ENCODE assay signal across 25 cellular contexts in the genomic region with DNA sequence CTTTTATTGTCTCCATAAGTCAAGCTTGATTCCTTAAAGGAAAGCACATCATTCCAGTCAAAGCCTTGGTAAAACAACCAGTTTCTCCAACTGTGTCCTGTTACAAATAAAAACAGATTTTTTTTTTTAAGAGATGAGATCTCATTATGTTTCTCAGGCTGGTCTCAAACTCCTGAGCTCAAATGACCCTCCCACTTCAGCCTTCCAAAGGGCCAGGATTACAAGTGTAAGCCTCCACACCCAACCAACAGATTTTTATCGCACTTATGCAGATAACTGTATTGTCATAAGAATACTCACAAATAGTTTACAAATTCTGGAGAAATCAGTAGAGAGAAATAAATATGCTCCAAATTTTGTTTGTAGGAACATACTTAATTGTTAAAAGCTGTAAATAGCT.
"Had no signal": no experiment of that assay in that cellular context is flagged by ENCODE, and none has a peak within 500 bp of the region (broad histone marks: within the 10 kb centered on the region; RNA-seq: fewer than 3 reads in every experiment).

No MANE protein-coding gene starts in this region.

- H3K4me3 ChIP-seq: ovary, psoas muscle, right lobe of liver, sigmoid colon, suprapubic skin, testis, tibial artery, transverse colon, upper lobe of right lung, uterus had no signal

- H3K79me2 ChIP-seq: parathyroid adenoma had no signal

- FAIRE-seq: small intestine had no signal

- DNase-seq: naive thymus-derived CD8-positive, alpha-beta T cell; nephron progenitor cell; occipital lobe; ovary; posterior cingulate gyrus; psoas muscle; right cardiac atrium; right lobe of liver; sigmoid colon; small intestine; stimulated activated CD4-positive, alpha-beta T cell treated with anti-CD3 and anti-CD28 coated beads, Interleukin-15, amount 100 ng/mL, for 24 hours; stimulated activated CD4-positive, alpha-beta T cell treated with anti-CD3 and anti-CD28 coated beads, Interleukin-2, amount 100 ng/mL, for 24 hours; stimulated activated CD4-positive, alpha-beta T cell treated with anti-CD3 and anti-CD28 coated beads, Interleukin-2, amount 100 ng/mL, for 48 hours; stimulated activated CD4-positive, alpha-beta T cell treated with anti-CD3 and anti-CD28 coated beads, Interleukin-4, amount 100 ng/mL, for 24 hours; stimulated activated naive CD4-positive, alpha-beta T cell; stimulated activated naive CD8-positive, alpha-beta T cell treated with anti-CD3 and anti-CD28 coated beads, Interleukin-15, amount 100 ng/mL, for 72 hours; stimulated activated naive CD8-positive, alpha-beta T cell treated with anti-CD3 and anti-CD28 coated beads, Interleukin-15, Interleukin-2, amounts not matched to agents 100 U/mL and 50 U/mL, for 24 hours; substantia nigra; testis; tibial artery; transverse colon; upper lobe of right lung; uterus had no signal

- H3K4me1 ChIP-seq: psoas muscle, sigmoid colon, testis, tibial artery, transverse colon, upper lobe of right lung, uterus had no signal

- H3K36me3 ChIP-seq: ovary, right lobe of liver, sigmoid colon, suprapubic skin, tibial artery, transverse colon, upper lobe of right lung, uterus had no signal

- H3K9ac ChIP-seq: parathyroid adenoma had no signal

- H3K27ac ChIP-seq: ovary, parathyroid adenoma, psoas muscle, right lobe of liver, sigmoid colon, suprapubic skin, testis, tibial artery, transverse colon, upper lobe of right lung, uterus had no signal

- H3K9me3 ChIP-seq: psoas muscle, right lobe of liver, sigmoid colon, suprapubic skin, testis, tibial artery, transverse colon, upper lobe of right lung, uterus had no signal

- H3K27me3 ChIP-seq: ovary, right lobe of liver, sigmoid colon, suprapubic skin, testis, tibial artery, transverse colon, upper lobe of right lung, uterus had no signal
